30 cellular contexts compared by ENCODE assay signal in genomic region chr14:74424606-74425005, GRCh38. TPM values are rescaled to one million over a fixed set of nuclear protein-coding genes. Genes with fewer than 3 reads are reported as not detected.
"Had no signal": no experiment of that assay in that cellular context is flagged by ENCODE, and none has a peak within 500 bp of the region (broad histone marks: within the 10 kb centered on the region; RNA-seq: fewer than 3 reads in every experiment).

No MANE protein-coding gene starts in this region.

- H3K27me3 ChIP-seq: right lobe of liver, vagina had no signal

- H3K4me3 Mint-ChIP-seq: mesothelial cell of epicardium; natural killer cell; nephron progenitor cell; stimulated activated memory B cell treated with anti-CD40 and anti-IgM and Interleukin-4, amounts not matched to agents 10 μg/mL and 1 μg/mL and 100 μg/mL, for 72 hours; stimulated activated naive CD8-positive, alpha-beta T cell treated with anti-CD3 and anti-CD28 coated beads, Interleukin-15, amount 100 ng/mL, for 72 hours had no signal

- FAIRE-seq: keratinocyte had no signal

- H3K4me1 Mint-ChIP-seq: nephron progenitor cell had no signal

- H3K27ac ChIP-seq: left lung, neural progenitor cell, neutrophil, parathyroid adenoma, psoas muscle, right lobe of liver, tibial nerve, vagina had no signal

- H3K4me3 ChIP-seq: left lung, lung, neural progenitor cell, psoas muscle, right lobe of liver, smooth muscle cell, tibial nerve, vagina had no signal

- H3K9me3 Mint-ChIP-seq: mesothelial cell of epicardium; natural killer cell; neural progenitor cell; stimulated activated naive CD8-positive, alpha-beta T cell treated with anti-CD3 and anti-CD28 coated beads, Interleukin-15, amount 100 ng/mL, for 72 hours; type B pancreatic cell had no signal

- H3K9ac ChIP-seq: neural progenitor cell, parathyroid adenoma had no signal

- H3K9me3 ChIP-seq: left lung, neutrophil, psoas muscle, right lobe of liver, vagina had no signal

- DNase-seq: hippocampal formation; left colon; left lung; mesendoderm; naive B cell; natural killer cell; nephron progenitor cell; occipital lobe; psoas muscle; stimulated activated CD4-positive, alpha-beta T cell treated with anti-CD3 and anti-CD28 coated beads, Interleukin-1b, Interleukin-23, amount 100 ng/mL, for 48 hours; stimulated activated CD4-positive, alpha-beta T cell treated with anti-CD3 and anti-CD28 coated beads, Interleukin-2, amount 100 ng/mL, for 48 hours; stimulated activated CD4-positive, alpha-beta T cell treated with anti-CD3 and anti-CD28 coated beads, Interleukin-4, amount 100 ng/mL, for 4 hours; stimulated activated CD8-positive, alpha-beta memory T cell treated with anti-CD3 and anti-CD28 coated beads, Interleukin-4, amount 100 ng/mL, for 48 hours; stimulated activated naive CD4-positive, alpha-beta T cell treated with Interleukin-2 at 50 U/mL for 16 hours; stimulated activated naive CD8-positive, alpha-beta T cell treated with anti-CD3 and anti-CD28 coated beads, Interleukin-15, amount 100 ng/mL, for 72 hours; substantia nigra had no signal

- H3K4me1 ChIP-seq: parathyroid adenoma, psoas muscle, right lobe of liver had no signal

- H3K36me3 ChIP-seq: left lung, neural progenitor cell, neutrophil, right lobe of liver, tibial nerve, vagina had no signal

- ATAC-seq: left colon; natural killer cell; psoas muscle; stimulated activated memory B cell treated with anti-CD40 and anti-IgM and Interleukin-4, amounts not matched to agents 10 μg/mL and 1 μg/mL and 100 μg/mL, for 72 hours; stimulated activated naive CD8-positive, alpha-beta T cell treated with anti-CD3 and anti-CD28 coated beads, Interleukin-15, amount 100 ng/mL, for 72 hours had no signal

- H3K27ac Mint-ChIP-seq: mesothelial cell of epicardium; natural killer cell; nephron progenitor cell; neural progenitor cell; stimulated activated memory B cell treated with anti-CD40 and anti-IgM and Interleukin-4, amounts not matched to agents 10 μg/mL and 1 μg/mL and 100 μg/mL, for 72 hours; stimulated activated naive CD8-positive, alpha-beta T cell treated with anti-CD3 and anti-CD28 coated beads, Interleukin-15, amount 100 ng/mL, for 72 hours; type B pancreatic cell had no signal

- H3K36me3 Mint-ChIP-seq: mesothelial cell of epicardium; natural killer cell; neural progenitor cell; stimulated activated memory B cell treated with anti-CD40 and anti-IgM and Interleukin-4, amounts not matched to agents 10 μg/mL and 1 μg/mL and 100 μg/mL, for 72 hours; type B pancreatic cell had no signal

RNA-seq across cellular contexts. Expression of gene SYNDIG1L, which starts 1.4 kb away (rescaled TPM):
- total RNA-seq: left colon, mononuclear cell, osteocyte, psoas muscle, right lobe of liver, smooth muscle cell, tibial nerve, vagina had no signal
- polyA plus RNA-seq: keratinocyte, psoas muscle, smooth muscle cell had no signal
